8 cellular contexts compared by ENCODE assay signal in genomic region chr17:82291582-82292250, GRCh38. TPM values are rescaled to one million over a fixed set of nuclear protein-coding genes. Genes with fewer than 3 reads are reported as not detected.
DNase-seq lines count a peak whose midpoint lies in the region; ATAC-seq, FAIRE-seq and TF ChIP-seq lines count a peak whose summit lies in the region.

No MANE protein-coding gene starts in this region.

- no peaks in the 10 kb centered on the region for H3K27me3 Mint-ChIP-seq in Calu3 (ENCODE audit: unreplicated experiment)
- peaks cover 28% of the 10 kb centered on the region for H3K27me3 Mint-ChIP-seq in endodermal cell (ENCODE audit: insufficient read depth)

- H3K36me3 Mint-ChIP-seq in Calu3 (ENCODE audit: insufficient read depth, unreplicated experiment) (peaks cover 42% of the 10 kb centered on the region), endodermal cell (ENCODE audit: low read depth) (no peaks in the 10 kb centered on the region)

- no peaks in the 10 kb centered on the region for H4K20me1 ChIP-seq in PC-3 (ENCODE audit: low read length)

- H3K4me3 ChIP-seq in PC-3 (ENCODE audit: low read length) (peak overlapping the region; percentile 75), endodermal cell (ENCODE audit: low read length) (peak overlapping the region; percentile 85), pancreas (peak overlapping the region in 3 of 4 donors; percentile 75 to 95 (median 83))

- no peak overlapping the region for H2AFZ ChIP-seq in PC-3 (ENCODE audit: low read length)

- H3K27me3 ChIP-seq in PC-3 (ENCODE audit: low read length): no peaks in the 10 kb centered on the region
- no peaks in the 10 kb centered on the region for H3K27me3 ChIP-seq in endodermal cell (ENCODE audit: control insufficient read depth, insufficient read depth, low read length, poor library complexity, severe bottlenecking)
- no peaks in the 10 kb centered on the region for H3K27me3 ChIP-seq in pancreas

- intact Hi-C loops in Calu3 (cut with micrococcal nuclease; ENCODE audit: unreplicated experiment): loop anchor here (10.0 kb wide), 1 partner anchor 47 kb away; no protein-coding TSS in a partner anchor
- intact Hi-C loops in PC-3 (cut with micrococcal nuclease): no loop called here
- intact Hi-C loops in pancreas (cut with DNase I): no loop called here

- peak overlapping the region; percentile 94 for H3K4me2 ChIP-seq in PC-3 (ENCODE audit: low read length)

- H3K9me3 ChIP-seq in PC-3 (ENCODE audit: low read length) (no peaks in the 10 kb centered on the region), endodermal cell (ENCODE audit: control insufficient read depth, low read length) (peaks cover 9% of the 10 kb centered on the region), pancreas (no peaks in the 10 kb centered on the region)

- H3K27ac ChIP-seq in PC-3 (ENCODE audit: low read length) (peak overlapping the region; percentile 88), endodermal cell (ENCODE audit: low read depth, low read length) (no peak overlapping the region), pancreas (peak overlapping the region; percentile 87 to 94 (median 92))

- 92 to 93% methylated on average over 15 to 19 of the region's 19 CpGs for WGBS in endodermal cell (ENCODE audit: insufficient coverage in 1 of 2, insufficient read length in 1 of 2), 2 experiments
- 79 to 80% methylated on average over 19 of the region's 19 CpGs for WGBS in pancreas, 2 donors

- H3K27ac Mint-ChIP-seq in Calu3 (ENCODE audit: unreplicated experiment) (no peak overlapping the region), endodermal cell (no peak overlapping the region)

- H3K4me1 Mint-ChIP-seq in Calu3 (ENCODE audit: low read depth, unreplicated experiment) (peaks cover 33% of the 10 kb centered on the region), endodermal cell (peaks cover 16% of the 10 kb centered on the region)

- no peak for FAIRE-seq in pancreas (lab: Jason Lieb, UNC)

- ATAC-seq in PC-3: no peak
- ATAC-seq in pancreas: no peak
- no peak for ATAC-seq in HG03108 (IDR thresholded peaks at IDR 0.05; ENCODE audit: unreplicated experiment)
- ATAC-seq in HG03280 (IDR thresholded peaks at IDR 0.05; ENCODE audit: unreplicated experiment): no peak

- H3K9me3 Mint-ChIP-seq in Calu3 (ENCODE audit: low read depth, unreplicated experiment) (no peaks in the 10 kb centered on the region), endodermal cell (peaks cover 14% of the 10 kb centered on the region)

- H3K4me1 ChIP-seq in PC-3 (ENCODE audit: insufficient read depth, low read length) (peaks cover 65% of the 10 kb centered on the region), endodermal cell (ENCODE audit: control insufficient read depth, insufficient read depth, low read length) (no peaks in the 10 kb centered on the region), pancreas (peaks cover 23 to 44% (median 27%) of the 10 kb centered on the region in 3 donors)

- peaks cover 11% of the 10 kb centered on the region for H3F3A ChIP-seq in PC-3 (ENCODE audit: low read length, unreplicated experiment)

- POLR2A ChIA-PET in PC-3 (lab: Charles Lee; ENCODE audit: unreplicated experiment): no interaction called here

- H3K4me3 Mint-ChIP-seq in Calu3 (ENCODE audit: low read depth, unreplicated experiment) (peak overlapping the region; percentile 70), endodermal cell (peak overlapping the region; percentile 59)

- no peaks in the 10 kb centered on the region for H3K9me2 ChIP-seq in PC-3 (replicated peaks; ENCODE audit: low read length)

- H3K79me2 ChIP-seq in PC-3 (ENCODE audit: low read length): peaks cover 8% of the 10 kb centered on the region

- CTCF ChIA-PET in Calu3 (lab: Charles Lee) (interaction anchor here (0.6 to 1.3 kb wide), 4 partner anchors 8 to 45 kb away, joined by 3 to 5 read pairs (median 4); partner anchors contain the start of gene CSNK1D), PC-3 (lab: Charles Lee) (no interaction called here)

- H3K36me3 ChIP-seq in PC-3 (ENCODE audit: low read depth, low read length) (no peaks in the 10 kb centered on the region), endodermal cell (ENCODE audit: control insufficient read depth, insufficient read depth, low read length) (no peaks in the 10 kb centered on the region), pancreas (no peaks in the 10 kb centered on the region)

- H3K9ac ChIP-seq in PC-3 (ENCODE audit: low read length) (peak overlapping the region; percentile 94), endodermal cell (ENCODE audit: extremely low read depth, low read length, poor library complexity, severe bottlenecking) (peak overlapping the region; percentile 66)

- BruUV-seq in Calu3 (replicated peaks; lab: Mats Ljungman, UMichigan) (no TSS peak), PC-3 (replicated peaks; lab: Mats Ljungman, UMichigan) (TSS peak; percentile 75)

- DNase-seq in Calu3 (no peak), PC-3 (no peak), endodermal cell (peak; percentile 46), pancreas (peak in 1 of 6 donors; percentile 42), retina (no peak)
- DNase-seq in stimulated activated CD4-positive, alpha-beta T cell treated with anti-CD3 and anti-CD28 coated beads, Interleukin-15, amount 100 ng/mL, for 24 hours: no peak

- TF ChIP-seq CTCF in Calu3 (IDR thresholded peaks at IDR 0.05; ENCODE audit: unreplicated experiment): no peak
- TF ChIP-seq CTCF in PC-3 (conservative IDR thresholded peaks at IDR 0.05; ENCODE audit: low read depth, low read length): no peak
- no peak for TF ChIP-seq CTCF in endodermal cell (conservative IDR thresholded peaks at IDR 0.05)
- no peak for TF ChIP-seq CTCF in pancreas (IDR thresholded peaks at IDR 0.05)

RNA-seq across cellular contexts. Expression of gene CSNK1D, which starts 18.2 kb away (rescaled TPM):
- total RNA-seq in Calu3 (2022): 157 and 160 TPM in 2 replicates
- 58.6 and 73.5 TPM in 2 replicates for total RNA-seq in PC-3 (2014; rRNA removed)
- 100 to 1,000 TPM; 104 to 143 TPM for total RNA-seq in endodermal cell
- 101 TPM for polyA plus RNA-seq in endodermal cell (2013, experiment 1 of 2)
- polyA plus RNA-seq in endodermal cell (2013, experiment 2 of 2): 74.7 TPM
- 10 to 100 TPM; 47.1 to 81.6 (median 62.5) TPM for total RNA-seq in pancreas
- 100 to 1,000 TPM; 101 to 107 TPM for polyA plus RNA-seq in pancreas

RNA-seq across cellular contexts. Expression of gene CD7, which starts 25.7 kb away (rescaled TPM):
- total RNA-seq in Calu3 (2022) (0.34 TPM in 1 of 2 replicates, not detected in the other), PC-3 (2014; rRNA removed) (0.15 and 0.98 TPM in 2 replicates), endodermal cell (under 1 TPM; 0.55 to 0.80 TPM), pancreas (1 to 10 TPM in 2 of 6 donors, under 1 TPM in 4; 0.28 to 1.3 (median 0.98) TPM)
- 0.75 TPM for polyA plus RNA-seq in endodermal cell (2013, experiment 1 of 2)
- 0.58 TPM for polyA plus RNA-seq in endodermal cell (2013, experiment 2 of 2)
- 1 to 10 TPM in 1 of 2 donors, under 1 TPM in 1; 0.70 to 1.0 TPM for polyA plus RNA-seq in pancreas

RNA-seq across cellular contexts. Expression of gene SECTM1, which starts 41.9 kb away (rescaled TPM):
- total RNA-seq in Calu3 (2022) (10.4 and 13.4 TPM in 2 replicates), PC-3 (2014; rRNA removed) (56.0 and 61.7 TPM in 2 replicates), endodermal cell (not detected), pancreas (1 to 10 TPM in 5 of 6 donors, under 1 TPM in 1; 0.74 to 7.4 (median 1.4) TPM)
- 0.50 TPM for polyA plus RNA-seq in endodermal cell (2013, experiment 1 of 2)
- 0.12 TPM for polyA plus RNA-seq in endodermal cell (2013, experiment 2 of 2)
- 1 to 10 TPM; 1.5 to 3.3 TPM for polyA plus RNA-seq in pancreas
